Comparison of ENCODE assay signal across 2 cellular contexts in the genomic region with DNA sequence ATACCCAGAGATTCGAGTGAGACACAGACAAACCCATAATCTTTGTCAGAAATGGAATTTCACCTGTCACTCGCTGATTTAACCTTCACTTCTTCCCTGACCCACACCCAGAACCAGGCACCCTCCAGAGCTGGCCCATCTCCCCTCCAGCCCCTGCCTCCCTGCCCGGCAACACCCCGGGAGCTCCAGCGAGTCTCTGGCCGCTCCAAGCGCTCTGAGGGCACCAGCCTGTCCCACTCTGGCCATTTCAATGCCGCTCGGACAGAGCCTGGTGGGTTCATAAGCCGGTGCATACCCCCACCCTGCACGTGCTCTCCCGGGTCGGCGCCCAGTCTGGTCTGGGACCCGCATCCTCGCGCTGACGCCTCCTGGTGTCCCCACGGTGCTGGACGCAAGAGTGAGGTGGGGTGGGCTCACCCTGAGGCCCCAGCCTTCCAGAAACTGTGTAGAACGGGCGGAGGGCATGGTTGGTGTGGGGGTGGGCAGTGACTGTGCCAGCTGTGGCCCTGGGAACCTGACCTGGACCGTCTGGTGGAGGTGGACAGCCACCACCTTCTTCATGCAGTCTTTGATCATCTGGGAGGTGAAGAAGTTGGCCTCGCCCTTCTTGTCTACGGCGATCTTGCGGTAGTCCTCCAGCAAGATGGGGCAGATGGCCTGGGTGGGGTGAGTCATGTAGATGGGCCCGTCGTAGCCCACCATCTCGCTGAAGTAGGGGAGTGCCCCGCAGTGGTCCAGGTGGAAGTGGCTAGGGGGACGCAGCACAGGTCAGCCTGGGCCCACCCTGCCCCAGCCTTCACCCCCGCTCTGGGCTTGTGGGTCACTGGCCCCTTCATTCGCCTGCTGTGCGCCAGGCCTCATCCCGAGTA.
TF ChIP-seq lines count a peak whose summit lies in the region.

No MANE protein-coding gene starts in this region.

TF ChIP-seq in SK-N-SH, 30 proteins besides CTCF, POLR2A, EP300 and RAD21:
- TF ChIP-seq RCOR1 (IDR thresholded peaks at IDR 0.05; ENCODE audit: low read length) (no peak), JUND (IDR thresholded peaks at IDR 0.05) (no peak), RXRA (IDR thresholded peaks at IDR 0.05; ENCODE audit: borderline replicate concordance, low read depth) (no peak), FOXJ3 (CRISPR knock-in tag; IDR thresholded peaks at IDR 0.05) (no peak), TCF12 (IDR thresholded peaks at IDR 0.05) (no peak), TAF1 (IDR thresholded peaks at IDR 0.05; ENCODE audit: borderline replicate concordance, low read depth, low read length) (no peak), CHD2 (IDR thresholded peaks at IDR 0.05; ENCODE audit: low read length, partially characterized antibody) (no peak), RFX5 (IDR thresholded peaks at IDR 0.05; ENCODE audit: low read length) (no peak), ELF1 (IDR thresholded peaks at IDR 0.05) (no peak), MXI1 (IDR thresholded peaks at IDR 0.05; ENCODE audit: low read depth, low read length) (no peak), SIN3A (IDR thresholded peaks at IDR 0.05; ENCODE audit: borderline replicate concordance, low read depth, low read length) (no peak)
- TF ChIP-seq, protein P1, sequence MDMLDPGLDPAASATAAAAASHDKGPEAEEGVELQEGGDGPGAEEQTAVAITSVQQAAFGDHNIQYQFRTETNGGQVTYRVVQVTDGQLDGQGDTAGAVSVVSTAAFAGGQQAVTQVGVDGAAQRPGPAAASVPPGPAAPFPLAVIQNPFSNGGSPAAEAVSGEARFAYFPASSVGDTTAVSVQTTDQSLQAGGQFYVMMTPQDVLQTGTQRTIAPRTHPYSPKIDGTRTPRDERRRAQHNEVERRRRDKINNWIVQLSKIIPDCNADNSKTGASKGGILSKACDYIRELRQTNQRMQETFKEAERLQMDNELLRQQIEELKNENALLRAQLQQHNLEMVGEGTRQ (IDR thresholded peaks at IDR 0.05; ENCODE audit: borderline replicate concordance, low read depth, low read length): no peak
- TF ChIP-seq, protein P2, sequence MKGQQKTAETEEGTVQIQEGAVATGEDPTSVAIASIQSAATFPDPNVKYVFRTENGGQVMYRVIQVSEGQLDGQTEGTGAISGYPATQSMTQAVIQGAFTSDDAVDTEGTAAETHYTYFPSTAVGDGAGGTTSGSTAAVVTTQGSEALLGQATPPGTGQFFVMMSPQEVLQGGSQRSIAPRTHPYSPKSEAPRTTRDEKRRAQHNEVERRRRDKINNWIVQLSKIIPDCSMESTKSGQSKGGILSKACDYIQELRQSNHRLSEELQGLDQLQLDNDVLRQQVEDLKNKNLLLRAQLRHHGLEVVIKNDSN (IDR thresholded peaks at IDR 0.05; ENCODE audit: borderline replicate concordance, low read depth): no peak
- TF ChIP-seq, protein P3, sequence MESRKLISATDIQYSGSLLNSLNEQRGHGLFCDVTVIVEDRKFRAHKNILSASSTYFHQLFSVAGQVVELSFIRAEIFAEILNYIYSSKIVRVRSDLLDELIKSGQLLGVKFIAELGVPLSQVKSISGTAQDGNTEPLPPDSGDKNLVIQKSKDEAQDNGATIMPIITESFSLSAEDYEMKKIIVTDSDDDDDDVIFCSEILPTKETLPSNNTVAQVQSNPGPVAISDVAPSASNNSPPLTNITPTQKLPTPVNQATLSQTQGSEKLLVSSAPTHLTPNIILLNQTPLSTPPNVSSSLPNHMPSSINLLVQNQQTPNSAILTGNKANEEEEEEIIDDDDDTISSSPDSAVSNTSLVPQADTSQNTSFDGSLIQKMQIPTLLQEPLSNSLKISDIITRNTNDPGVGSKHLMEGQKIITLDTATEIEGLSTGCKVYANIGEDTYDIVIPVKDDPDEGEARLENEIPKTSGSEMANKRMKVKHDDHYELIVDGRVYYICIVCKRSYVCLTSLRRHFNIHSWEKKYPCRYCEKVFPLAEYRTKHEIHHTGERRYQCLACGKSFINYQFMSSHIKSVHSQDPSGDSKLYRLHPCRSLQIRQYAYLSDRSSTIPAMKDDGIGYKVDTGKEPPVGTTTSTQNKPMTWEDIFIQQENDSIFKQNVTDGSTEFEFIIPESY (IDR thresholded peaks at IDR 0.05; ENCODE audit: borderline replicate concordance, low read depth): no peak
- TF ChIP-seq, protein P4, sequence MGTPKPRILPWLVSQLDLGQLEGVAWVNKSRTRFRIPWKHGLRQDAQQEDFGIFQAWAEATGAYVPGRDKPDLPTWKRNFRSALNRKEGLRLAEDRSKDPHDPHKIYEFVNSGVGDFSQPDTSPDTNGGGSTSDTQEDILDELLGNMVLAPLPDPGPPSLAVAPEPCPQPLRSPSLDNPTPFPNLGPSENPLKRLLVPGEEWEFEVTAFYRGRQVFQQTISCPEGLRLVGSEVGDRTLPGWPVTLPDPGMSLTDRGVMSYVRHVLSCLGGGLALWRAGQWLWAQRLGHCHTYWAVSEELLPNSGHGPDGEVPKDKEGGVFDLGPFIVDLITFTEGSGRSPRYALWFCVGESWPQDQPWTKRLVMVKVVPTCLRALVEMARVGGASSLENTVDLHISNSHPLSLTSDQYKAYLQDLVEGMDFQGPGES (IDR thresholded peaks at IDR 0.05; ENCODE audit: low read depth, low read length): no peak
- TF ChIP-seq, protein P5, sequence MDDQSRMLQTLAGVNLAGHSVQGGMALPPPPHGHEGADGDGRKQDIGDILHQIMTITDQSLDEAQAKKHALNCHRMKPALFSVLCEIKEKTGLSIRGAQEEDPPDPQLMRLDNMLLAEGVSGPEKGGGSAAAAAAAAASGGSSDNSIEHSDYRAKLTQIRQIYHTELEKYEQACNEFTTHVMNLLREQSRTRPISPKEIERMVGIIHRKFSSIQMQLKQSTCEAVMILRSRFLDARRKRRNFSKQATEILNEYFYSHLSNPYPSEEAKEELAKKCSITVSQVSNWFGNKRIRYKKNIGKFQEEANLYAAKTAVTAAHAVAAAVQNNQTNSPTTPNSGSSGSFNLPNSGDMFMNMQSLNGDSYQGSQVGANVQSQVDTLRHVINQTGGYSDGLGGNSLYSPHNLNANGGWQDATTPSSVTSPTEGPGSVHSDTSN (IDR thresholded peaks at IDR 0.05): no peak
TF ChIP-seq in SK-N-SH: peak in this region for 0.

TF ChIP-seq in SK-N-SH treated with all-trans-retinoic acid at 6 μM for 48 hours, 23 proteins besides CTCF, POLR2A, EP300 and RAD21:
- TF ChIP-seq ZNF8 (CRISPR knock-in tag; IDR thresholded peaks at IDR 0.05): no peak
- TF ChIP-seq ZFP30 (CRISPR knock-in tag; IDR thresholded peaks at IDR 0.05): no peak
- no peak for TF ChIP-seq RARB (CRISPR knock-in tag; IDR thresholded peaks at IDR 0.05)
- no peak for TF ChIP-seq OSR1 (CRISPR knock-in tag; IDR thresholded peaks at IDR 0.05)
- TF ChIP-seq SNAI2 (CRISPR knock-in tag; IDR thresholded peaks at IDR 0.05): no peak
- no peak for TF ChIP-seq PPARA (CRISPR knock-in tag; IDR thresholded peaks at IDR 0.05; ENCODE audit: borderline replicate concordance)
- TF ChIP-seq, protein P6, sequence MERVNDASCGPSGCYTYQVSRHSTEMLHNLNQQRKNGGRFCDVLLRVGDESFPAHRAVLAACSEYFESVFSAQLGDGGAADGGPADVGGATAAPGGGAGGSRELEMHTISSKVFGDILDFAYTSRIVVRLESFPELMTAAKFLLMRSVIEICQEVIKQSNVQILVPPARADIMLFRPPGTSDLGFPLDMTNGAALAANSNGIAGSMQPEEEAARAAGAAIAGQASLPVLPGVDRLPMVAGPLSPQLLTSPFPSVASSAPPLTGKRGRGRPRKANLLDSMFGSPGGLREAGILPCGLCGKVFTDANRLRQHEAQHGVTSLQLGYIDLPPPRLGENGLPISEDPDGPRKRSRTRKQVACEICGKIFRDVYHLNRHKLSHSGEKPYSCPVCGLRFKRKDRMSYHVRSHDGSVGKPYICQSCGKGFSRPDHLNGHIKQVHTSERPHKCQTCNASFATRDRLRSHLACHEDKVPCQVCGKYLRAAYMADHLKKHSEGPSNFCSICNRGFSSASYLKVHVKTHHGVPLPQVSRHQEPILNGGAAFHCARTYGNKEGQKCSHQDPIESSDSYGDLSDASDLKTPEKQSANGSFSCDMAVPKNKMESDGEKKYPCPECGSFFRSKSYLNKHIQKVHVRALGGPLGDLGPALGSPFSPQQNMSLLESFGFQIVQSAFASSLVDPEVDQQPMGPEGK (CRISPR knock-in tag; IDR thresholded peaks at IDR 0.05; ENCODE audit: borderline replicate concordance): no peak
- TF ChIP-seq CSDC2 (CRISPR knock-in tag; IDR thresholded peaks at IDR 0.05): no peak
- no peak for TF ChIP-seq GLIS3 (CRISPR knock-in tag; IDR thresholded peaks at IDR 0.05)
- TF ChIP-seq, protein P7, sequence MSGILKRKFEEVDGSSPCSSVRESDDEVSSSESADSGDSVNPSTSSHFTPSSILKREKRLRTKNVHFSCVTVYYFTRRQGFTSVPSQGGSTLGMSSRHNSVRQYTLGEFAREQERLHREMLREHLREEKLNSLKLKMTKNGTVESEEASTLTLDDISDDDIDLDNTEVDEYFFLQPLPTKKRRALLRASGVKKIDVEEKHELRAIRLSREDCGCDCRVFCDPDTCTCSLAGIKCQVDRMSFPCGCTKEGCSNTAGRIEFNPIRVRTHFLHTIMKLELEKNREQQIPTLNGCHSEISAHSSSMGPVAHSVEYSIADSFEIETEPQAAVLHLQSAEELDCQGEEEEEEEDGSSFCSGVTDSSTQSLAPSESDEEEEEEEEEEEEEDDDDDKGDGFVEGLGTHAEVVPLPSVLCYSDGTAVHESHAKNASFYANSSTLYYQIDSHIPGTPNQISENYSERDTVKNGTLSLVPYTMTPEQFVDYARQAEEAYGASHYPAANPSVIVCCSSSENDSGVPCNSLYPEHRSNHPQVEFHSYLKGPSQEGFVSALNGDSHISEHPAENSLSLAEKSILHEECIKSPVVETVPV (CRISPR knock-in tag; IDR thresholded peaks at IDR 0.05): no peak
- no peak for TF ChIP-seq ARNTL (CRISPR knock-in tag; IDR thresholded peaks at IDR 0.05; ENCODE audit: borderline replicate concordance, low read depth)
- no peak for TF ChIP-seq TOX (CRISPR knock-in tag; IDR thresholded peaks at IDR 0.05; ENCODE audit: borderline replicate concordance)
- TF ChIP-seq TCF4 (CRISPR knock-in tag; IDR thresholded peaks at IDR 0.05; ENCODE audit: borderline replicate concordance): no peak
- no peak for TF ChIP-seq ZFP3 (CRISPR knock-in tag; IDR thresholded peaks at IDR 0.05)
- no peak for TF ChIP-seq ZNF565 (CRISPR knock-in tag; conservative IDR thresholded peaks at IDR 0.05; ENCODE audit: low read depth)
- TF ChIP-seq, protein P8, sequence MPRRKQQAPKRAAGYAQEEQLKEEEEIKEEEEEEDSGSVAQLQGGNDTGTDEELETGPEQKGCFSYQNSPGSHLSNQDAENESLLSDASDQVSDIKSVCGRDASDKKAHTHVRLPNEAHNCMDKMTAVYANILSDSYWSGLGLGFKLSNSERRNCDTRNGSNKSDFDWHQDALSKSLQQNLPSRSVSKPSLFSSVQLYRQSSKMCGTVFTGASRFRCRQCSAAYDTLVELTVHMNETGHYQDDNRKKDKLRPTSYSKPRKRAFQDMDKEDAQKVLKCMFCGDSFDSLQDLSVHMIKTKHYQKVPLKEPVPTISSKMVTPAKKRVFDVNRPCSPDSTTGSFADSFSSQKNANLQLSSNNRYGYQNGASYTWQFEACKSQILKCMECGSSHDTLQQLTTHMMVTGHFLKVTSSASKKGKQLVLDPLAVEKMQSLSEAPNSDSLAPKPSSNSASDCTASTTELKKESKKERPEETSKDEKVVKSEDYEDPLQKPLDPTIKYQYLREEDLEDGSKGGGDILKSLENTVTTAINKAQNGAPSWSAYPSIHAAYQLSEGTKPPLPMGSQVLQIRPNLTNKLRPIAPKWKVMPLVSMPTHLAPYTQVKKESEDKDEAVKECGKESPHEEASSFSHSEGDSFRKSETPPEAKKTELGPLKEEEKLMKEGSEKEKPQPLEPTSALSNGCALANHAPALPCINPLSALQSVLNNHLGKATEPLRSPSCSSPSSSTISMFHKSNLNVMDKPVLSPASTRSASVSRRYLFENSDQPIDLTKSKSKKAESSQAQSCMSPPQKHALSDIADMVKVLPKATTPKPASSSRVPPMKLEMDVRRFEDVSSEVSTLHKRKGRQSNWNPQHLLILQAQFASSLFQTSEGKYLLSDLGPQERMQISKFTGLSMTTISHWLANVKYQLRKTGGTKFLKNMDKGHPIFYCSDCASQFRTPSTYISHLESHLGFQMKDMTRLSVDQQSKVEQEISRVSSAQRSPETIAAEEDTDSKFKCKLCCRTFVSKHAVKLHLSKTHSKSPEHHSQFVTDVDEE (CRISPR knock-in tag; IDR thresholded peaks at IDR 0.05): no peak
